ENCODE assay signal across 8 cellular contexts in the genomic region with DNA sequence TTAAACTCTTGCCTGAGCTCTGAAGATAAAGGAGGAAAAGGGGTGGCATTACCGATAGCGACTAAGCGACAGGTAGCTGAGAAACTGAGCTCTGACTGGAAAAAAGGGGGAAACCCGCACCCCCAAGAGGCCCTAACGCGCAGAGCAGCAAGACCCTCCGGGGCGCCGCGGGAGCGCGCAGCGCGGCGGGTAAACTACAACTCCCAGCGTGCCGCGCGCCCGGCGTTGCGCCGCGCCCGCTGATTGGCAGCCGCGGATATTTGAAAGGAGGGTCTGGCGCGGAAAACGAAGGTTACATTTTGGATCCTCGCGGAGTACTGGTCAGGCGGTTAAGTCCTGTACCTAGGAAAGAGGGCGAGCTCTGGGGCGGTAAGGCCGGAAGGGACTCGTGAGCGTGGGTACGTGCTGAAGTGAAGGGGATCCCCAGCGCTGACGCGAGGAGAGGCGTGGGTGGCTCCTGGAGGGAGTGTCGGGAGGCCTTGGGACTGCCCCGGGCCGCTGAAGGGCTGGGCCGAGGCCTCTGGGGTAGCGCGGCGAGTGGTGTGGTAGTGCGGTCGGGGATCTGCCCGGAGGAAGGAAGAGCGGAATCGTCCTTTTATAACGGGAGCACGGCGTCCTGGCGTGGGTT. TPM values are rescaled to one million over a fixed set of nuclear protein-coding genes. Genes with fewer than 3 reads are reported as not detected.
A peak's percentile ranks its signal among the peaks of the same experiment; 100 is the strongest.
DNase-seq lines count a peak whose midpoint lies in the region; ATAC-seq and TF ChIP-seq lines count a peak whose summit lies in the region.

A gene (plus strand): TSS at position 291 of the 628 bp plus-strand sequence. CDS start 468 bp downstream, outside the sequence.

- peak within 1 kb of the TSS; percentile 67 for H3K4me3 ChIP-seq in GM08714 (ENCODE audit: low read length)
- H3K4me3 ChIP-seq in HAP-1 = peak within 1 kb of the TSS; percentile 76
- H3K4me3 ChIP-seq in MG63 = peak within 1 kb of the TSS; percentile 92
- peak within 1 kb of the TSS; percentile 51 for H3K4me3 ChIP-seq in cardiac muscle cell
- peak within 1 kb of the TSS; percentile 42 for H3K4me3 ChIP-seq in urinary bladder (ENCODE audit: low read depth, low read length)

- peak within 1 kb of the TSS; percentile 94 for H3K27ac Mint-ChIP-seq in activated naive CD4-positive, alpha-beta T cell treated with anti-CD3 and anti-CD28 coated beads, Interleukin-2, amount 50 U/mL, for 24 hours

- H3K36me3 ChIP-seq in HAP-1 (replicated peaks) = peaks cover 39% of the 10 kb centered on the region
- H3K36me3 ChIP-seq in MG63 = peaks cover 39% of the 10 kb centered on the region
- H3K36me3 ChIP-seq in cardiac muscle cell = no peaks in the 10 kb centered on the region
- no peaks in the 10 kb centered on the region for H3K36me3 ChIP-seq in urinary bladder (ENCODE audit: insufficient read depth)

- no peaks in the 10 kb centered on the region for H3K36me3 Mint-ChIP-seq in activated naive CD4-positive, alpha-beta T cell treated with anti-CD3 and anti-CD28 coated beads, Interleukin-2, amount 50 U/mL, for 24 hours

- H3K27me3 ChIP-seq in HAP-1 (ENCODE audit: low read depth) (no peaks in the 10 kb centered on the region), MG63 (no peaks in the 10 kb centered on the region), cardiac muscle cell (no peaks in the 10 kb centered on the region)

- in situ Hi-C loops in HAP-1 (cut with MboI; ENCODE audit: low sequenced_read_pairs) = no loop called here

- DNase-seq in HAP-1 (ENCODE audit: low spot score in 2 of 2) (peak; percentile 78 to 87), MG63 (peak; percentile 78), cardiac muscle cell (ENCODE audit: low read depth in 1 of 2, low spot score in 1 of 2) (peak; percentile 82 to 84), pons (ENCODE audit: low spot score) (peak; percentile 54)

- peak; percentile 30 for TF ChIP-seq CTCF in cardiac muscle cell (IDR thresholded peaks at IDR 0.05; ENCODE audit: low read depth, low read length)

- H3K27ac ChIP-seq in cardiac muscle cell (no peak within 1 kb of the TSS), urinary bladder (ENCODE audit: low read depth) (no peak within 1 kb of the TSS)

- peak; percentile 93 for ATAC-seq in SK-N-SH treated with all-trans-retinoic acid at 6 μM for 48 hours

- H3K4me1 ChIP-seq in HAP-1 = peaks cover 10% of the 10 kb centered on the region
- peaks cover 4% of the 10 kb centered on the region for H3K4me1 ChIP-seq in cardiac muscle cell (ENCODE audit: low read depth)
- H3K4me1 ChIP-seq in urinary bladder (ENCODE audit: insufficient read depth) = no peaks in the 10 kb centered on the region

- WGBS in urinary bladder = under 1% methylated on average over 59 of the region's 59 CpGs

- no peaks in the 10 kb centered on the region for H3K27me3 Mint-ChIP-seq in activated naive CD4-positive, alpha-beta T cell treated with anti-CD3 and anti-CD28 coated beads, Interleukin-2, amount 50 U/mL, for 24 hours

- H3K4me3 Mint-ChIP-seq in activated naive CD4-positive, alpha-beta T cell treated with anti-CD3 and anti-CD28 coated beads, Interleukin-2, amount 50 U/mL, for 24 hours = peak within 1 kb of the TSS; percentile 99

- H3K9me3 ChIP-seq in HAP-1 (no peaks in the 10 kb centered on the region), MG63 (no peaks in the 10 kb centered on the region), cardiac muscle cell (ENCODE audit: low read depth) (no peaks in the 10 kb centered on the region)

- peaks cover 25% of the 10 kb centered on the region for H3K4me1 Mint-ChIP-seq in activated naive CD4-positive, alpha-beta T cell treated with anti-CD3 and anti-CD28 coated beads, Interleukin-2, amount 50 U/mL, for 24 hours

- H3K9me3 Mint-ChIP-seq in activated naive CD4-positive, alpha-beta T cell treated with anti-CD3 and anti-CD28 coated beads, Interleukin-2, amount 50 U/mL, for 24 hours = no peaks in the 10 kb centered on the region

TF ChIP-seq in SK-N-SH treated with all-trans-retinoic acid at 6 μM for 48 hours, 23 proteins besides CTCF, POLR2A, EP300 and RAD21 (continues in another document):
- TF ChIP-seq, protein P1, sequence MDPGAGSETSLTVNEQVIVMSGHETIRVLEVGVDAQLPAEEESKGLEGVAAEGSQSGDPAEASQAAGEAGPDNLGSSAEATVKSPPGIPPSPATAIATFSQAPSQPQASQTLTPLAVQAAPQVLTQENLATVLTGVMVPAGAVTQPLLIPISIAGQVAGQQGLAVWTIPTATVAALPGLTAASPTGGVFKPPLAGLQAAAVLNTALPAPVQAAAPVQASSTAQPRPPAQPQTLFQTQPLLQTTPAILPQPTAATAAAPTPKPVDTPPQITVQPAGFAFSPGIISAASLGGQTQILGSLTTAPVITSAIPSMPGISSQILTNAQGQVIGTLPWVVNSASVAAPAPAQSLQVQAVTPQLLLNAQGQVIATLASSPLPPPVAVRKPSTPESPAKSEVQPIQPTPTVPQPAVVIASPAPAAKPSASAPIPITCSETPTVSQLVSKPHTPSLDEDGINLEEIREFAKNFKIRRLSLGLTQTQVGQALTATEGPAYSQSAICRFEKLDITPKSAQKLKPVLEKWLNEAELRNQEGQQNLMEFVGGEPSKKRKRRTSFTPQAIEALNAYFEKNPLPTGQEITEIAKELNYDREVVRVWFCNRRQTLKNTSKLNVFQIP (CRISPR knock-in tag; IDR thresholded peaks at IDR 0.05; ENCODE audit: borderline replicate concordance, low read depth) = no peak
- TF ChIP-seq CSDC2 (CRISPR knock-in tag; IDR thresholded peaks at IDR 0.05) (no peak), ESRRG (CRISPR knock-in tag; IDR thresholded peaks at IDR 0.05) (no peak), ZFP3 (CRISPR knock-in tag; IDR thresholded peaks at IDR 0.05) (no peak), OSR1 (CRISPR knock-in tag; IDR thresholded peaks at IDR 0.05) (no peak), ZNF70 (CRISPR knock-in tag; IDR thresholded peaks at IDR 0.05) (no peak), TCF4 (CRISPR knock-in tag; IDR thresholded peaks at IDR 0.05; ENCODE audit: borderline replicate concordance) (no peak), ARNTL (CRISPR knock-in tag; IDR thresholded peaks at IDR 0.05; ENCODE audit: borderline replicate concordance, low read depth) (no peak), ZFP30 (CRISPR knock-in tag; IDR thresholded peaks at IDR 0.05) (no peak), TOX (CRISPR knock-in tag; IDR thresholded peaks at IDR 0.05; ENCODE audit: borderline replicate concordance) (no peak), GLIS3 (CRISPR knock-in tag; IDR thresholded peaks at IDR 0.05) (no peak), RARB (CRISPR knock-in tag; IDR thresholded peaks at IDR 0.05) (no peak), ISL1 (CRISPR knock-in tag; IDR thresholded peaks at IDR 0.05) (no peak)
- TF ChIP-seq, protein P2, sequence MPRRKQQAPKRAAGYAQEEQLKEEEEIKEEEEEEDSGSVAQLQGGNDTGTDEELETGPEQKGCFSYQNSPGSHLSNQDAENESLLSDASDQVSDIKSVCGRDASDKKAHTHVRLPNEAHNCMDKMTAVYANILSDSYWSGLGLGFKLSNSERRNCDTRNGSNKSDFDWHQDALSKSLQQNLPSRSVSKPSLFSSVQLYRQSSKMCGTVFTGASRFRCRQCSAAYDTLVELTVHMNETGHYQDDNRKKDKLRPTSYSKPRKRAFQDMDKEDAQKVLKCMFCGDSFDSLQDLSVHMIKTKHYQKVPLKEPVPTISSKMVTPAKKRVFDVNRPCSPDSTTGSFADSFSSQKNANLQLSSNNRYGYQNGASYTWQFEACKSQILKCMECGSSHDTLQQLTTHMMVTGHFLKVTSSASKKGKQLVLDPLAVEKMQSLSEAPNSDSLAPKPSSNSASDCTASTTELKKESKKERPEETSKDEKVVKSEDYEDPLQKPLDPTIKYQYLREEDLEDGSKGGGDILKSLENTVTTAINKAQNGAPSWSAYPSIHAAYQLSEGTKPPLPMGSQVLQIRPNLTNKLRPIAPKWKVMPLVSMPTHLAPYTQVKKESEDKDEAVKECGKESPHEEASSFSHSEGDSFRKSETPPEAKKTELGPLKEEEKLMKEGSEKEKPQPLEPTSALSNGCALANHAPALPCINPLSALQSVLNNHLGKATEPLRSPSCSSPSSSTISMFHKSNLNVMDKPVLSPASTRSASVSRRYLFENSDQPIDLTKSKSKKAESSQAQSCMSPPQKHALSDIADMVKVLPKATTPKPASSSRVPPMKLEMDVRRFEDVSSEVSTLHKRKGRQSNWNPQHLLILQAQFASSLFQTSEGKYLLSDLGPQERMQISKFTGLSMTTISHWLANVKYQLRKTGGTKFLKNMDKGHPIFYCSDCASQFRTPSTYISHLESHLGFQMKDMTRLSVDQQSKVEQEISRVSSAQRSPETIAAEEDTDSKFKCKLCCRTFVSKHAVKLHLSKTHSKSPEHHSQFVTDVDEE (CRISPR knock-in tag; IDR thresholded peaks at IDR 0.05) = no peak
- TF ChIP-seq, protein P3, sequence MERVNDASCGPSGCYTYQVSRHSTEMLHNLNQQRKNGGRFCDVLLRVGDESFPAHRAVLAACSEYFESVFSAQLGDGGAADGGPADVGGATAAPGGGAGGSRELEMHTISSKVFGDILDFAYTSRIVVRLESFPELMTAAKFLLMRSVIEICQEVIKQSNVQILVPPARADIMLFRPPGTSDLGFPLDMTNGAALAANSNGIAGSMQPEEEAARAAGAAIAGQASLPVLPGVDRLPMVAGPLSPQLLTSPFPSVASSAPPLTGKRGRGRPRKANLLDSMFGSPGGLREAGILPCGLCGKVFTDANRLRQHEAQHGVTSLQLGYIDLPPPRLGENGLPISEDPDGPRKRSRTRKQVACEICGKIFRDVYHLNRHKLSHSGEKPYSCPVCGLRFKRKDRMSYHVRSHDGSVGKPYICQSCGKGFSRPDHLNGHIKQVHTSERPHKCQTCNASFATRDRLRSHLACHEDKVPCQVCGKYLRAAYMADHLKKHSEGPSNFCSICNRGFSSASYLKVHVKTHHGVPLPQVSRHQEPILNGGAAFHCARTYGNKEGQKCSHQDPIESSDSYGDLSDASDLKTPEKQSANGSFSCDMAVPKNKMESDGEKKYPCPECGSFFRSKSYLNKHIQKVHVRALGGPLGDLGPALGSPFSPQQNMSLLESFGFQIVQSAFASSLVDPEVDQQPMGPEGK (CRISPR knock-in tag; IDR thresholded peaks at IDR 0.05; ENCODE audit: borderline replicate concordance) = no peak

RNA-seq across cellular contexts. Expression of the gene that starts here (rescaled TPM):
- total RNA-seq in MG63 (2014; rRNA removed; shearing (Covaris generic); ENCODE audit: low replicate concordance) = 22.1 and 23.9 TPM in 2 replicates
- total RNA-seq in cardiac muscle cell (7.8 and 23.9 TPM in 2 replicates), urinary bladder (4.5 TPM)
- polyA plus RNA-seq in cardiac muscle cell (1.3 and 4.8 TPM in 2 replicates), urinary bladder (0.33 TPM)

Comparison
In these comparisons a context has a peak if more than half of its experiments do, and no peak if none do; other contexts are left out.
1. H3K4me3 ChIP-seq: peak in every context shown above with its lines; median percentile 92 in MG63; 76 in HAP-1; 67 in GM08714; 51 in cardiac muscle cell; 42 in urinary bladder.